In genomic region chrX:151975228-151975593, GRCh38 we compare ENCODE assay signal across 20 cellular contexts. TPM values are rescaled to one million over a fixed set of nuclear protein-coding genes. Genes with fewer than 3 reads are reported as not detected.
DNase-seq lines count a peak whose midpoint lies in the region; FAIRE-seq and TF ChIP-seq lines count a peak whose summit lies in the region.
"Had no signal": no experiment of that assay in that cellular context is flagged by ENCODE, and none has a peak within 500 bp of the region (broad histone marks: within the 10 kb centered on the region; RNA-seq: fewer than 3 reads in every experiment).

No MANE protein-coding gene starts in this region.

- intact Hi-C loops in transverse colon (cut with DNase I; ENCODE audit: low total_unique reads), result no loop called here

- no peaks in the 10 kb centered on the region for H3K9me2 ChIP-seq in hepatocyte (replicated peaks; ENCODE audit: insufficient read depth)

- no peak for FAIRE-seq in small intestine (lab: Jason Lieb, UNC)
- FAIRE-seq: GM19239 had no signal

- no peak overlapping the region for H3K27ac ChIP-seq in WERI-Rb-1
- H3K27ac ChIP-seq in hepatocyte, result no peak overlapping the region
- no peak overlapping the region for H3K27ac ChIP-seq in small intestine (ENCODE audit: low read depth in 1 of 2, low read length in 1 of 2)
- no peak overlapping the region for H3K27ac ChIP-seq in transverse colon
- H3K27ac ChIP-seq: 22Rv1 had no signal

- TF ChIP-seq POLR2A in transverse colon (IDR thresholded peaks at IDR 0.05), result no peak

- H3K79me2 ChIP-seq in hepatocyte, result peaks cover 6% of the 10 kb centered on the region

- WGBS in hepatocyte (ENCODE audit: low lambda C conversion rate, missing lambda C conversion rate), result 76% methylated on average over 8 of the region's 8 CpGs
- WGBS in small intestine, 3 donors, result 16 to 53% (median 51%) methylated on average over 7 to 8 of the region's 8 CpGs
- WGBS in transverse colon (ENCODE audit: low coverage in 1 of 2), 2 donors, result 76% methylated on average over 8 of the region's 8 CpGs; no CpG with 5 or more reads in 1 of the 2 donors

- no peak for TF ChIP-seq CTCF in WERI-Rb-1 (IDR thresholded peaks at IDR 0.05; ENCODE audit: low read depth, low read length)
- no peak for TF ChIP-seq CTCF in hepatocyte (IDR thresholded peaks at IDR 0.05; ENCODE audit: poor library complexity)
- no peak for TF ChIP-seq CTCF in transverse colon (IDR thresholded peaks at IDR 0.05)

- H3K9me3 ChIP-seq in WERI-Rb-1 (ENCODE audit: severe bottlenecking) (no peaks in the 10 kb centered on the region), hepatocyte (ENCODE audit: low read depth) (no peaks in the 10 kb centered on the region), small intestine (ENCODE audit: control insufficient read depth, low read depth) (no peaks in the 10 kb centered on the region), transverse colon (no peaks in the 10 kb centered on the region)
- H3K9me3 ChIP-seq: adrenal gland had no signal

- in situ Hi-C loops in transverse colon (cut with MboI; ENCODE audit: low pct_ligation_motif_present in 1 of 4, low pct_unique_long_range_greater_than_20kb in 1 of 4, low sequenced_read_pairs in 3 of 4), result no loop called here

- H4K20me1 ChIP-seq in hepatocyte (ENCODE audit: insufficient read depth, poor library complexity, severe bottlenecking), result no peaks in the 10 kb centered on the region

- H3K4me3 ChIP-seq in WERI-Rb-1 (ENCODE audit: low read depth, low read length) (peak overlapping the region; percentile 47), hepatocyte (no peak overlapping the region), small intestine (ENCODE audit: low read depth in 1 of 2, low read length in 2 of 2) (peak overlapping the region in 1 of 2 donors; percentile 62), transverse colon (peak overlapping the region in 2 of 4 donors; percentile 56 to 58)

- no peaks in the 10 kb centered on the region for H3K4me1 ChIP-seq in hepatocyte (ENCODE audit: insufficient read depth)
- H3K4me1 ChIP-seq in small intestine (ENCODE audit: control insufficient read depth in 2 of 2, insufficient read depth in 1 of 2, low read depth in 1 of 2, low read length in 1 of 2), result no peaks in the 10 kb centered on the region
- H3K4me1 ChIP-seq in transverse colon, result no peaks in the 10 kb centered on the region
- H3K4me1 ChIP-seq: adrenal gland had no signal

- H3K4me2 ChIP-seq in hepatocyte, result peak overlapping the region; percentile 84

- H2AFZ ChIP-seq in hepatocyte, result peak overlapping the region; percentile 56

- H3K36me3 ChIP-seq in WERI-Rb-1, result peaks cover under 1% of the 10 kb centered on the region; the same call in 1 of the 2 replicates
- no peaks in the 10 kb centered on the region for H3K36me3 ChIP-seq in hepatocyte (replicated peaks; ENCODE audit: insufficient read depth, low read depth)
- no peaks in the 10 kb centered on the region for H3K36me3 ChIP-seq in small intestine (ENCODE audit: control insufficient read depth in 2 of 2, insufficient read depth in 2 of 2, low read length in 2 of 2)
- H3K36me3 ChIP-seq in transverse colon, result no peaks in the 10 kb centered on the region
- H3K36me3 ChIP-seq: adrenal gland had no signal

- H3K27me3 ChIP-seq in WERI-Rb-1 (ENCODE audit: insufficient read depth, low read depth, severe bottlenecking) (no peaks in the 10 kb centered on the region), hepatocyte (no peaks in the 10 kb centered on the region), small intestine (ENCODE audit: control insufficient read depth in 2 of 2, insufficient read depth in 2 of 2, low read length in 2 of 2) (no peaks in the 10 kb centered on the region), transverse colon (no peaks in the 10 kb centered on the region)

- DNase-seq in DMS 273 (lab: John Stamatoyannopoulos, UW; ENCODE audit: unreplicated experiment) (peak; percentile 33), DMS 273 treated with DMSO at 0.1 percent for 48 hours (lab: John Stamatoyannopoulos, UW) (no peak), WERI-Rb-1 (no peak), hepatocyte (ENCODE audit: low spot score) (no peak), small intestine (peak; percentile 16), NCI-H82 (lab: John Stamatoyannopoulos, UW) (no peak), transverse colon (no peak), A172 (ENCODE audit: low spot score) (no peak)
- DNase-seq: activated CD4-positive, alpha-beta T cell treated with anti-CD3 and anti-CD28 coated beads, Interleukin-2, amount 10 ng/mL, durations not matched to agents 7 days and 5 days; activated T-cell treated with anti-CD3 and anti-CD28 coated beads, Interleukin-2, amount 50 U/mL, for 24 hours; CD4-positive, CD25-positive, alpha-beta regulatory T cell; foreskin melanocyte; naive B cell; NCI-H1694; NCI-H524 treated with DMSO at 0.1 percent for 48 hours; stimulated activated naive CD4-positive, alpha-beta T cell treated with Interleukin-2 at 50 U/mL for 16 hours; T-helper 17 cell had no signal

- no peak for TF ChIP-seq EP300 in transverse colon (IDR thresholded peaks at IDR 0.05; ENCODE audit: low read depth)

RNA-seq across cellular contexts. Expression of gene GABRE, which starts 0.7 kb away (rescaled TPM):
- total RNA-seq in hepatocyte (15.1 and 15.5 TPM in 2 replicates), transverse colon (10 to 100 TPM; 31.4 to 81.0 (median 73.4) TPM)
- polyA plus RNA-seq in hepatocyte (9.0 and 17.8 TPM in 2 replicates), small intestine (10 to 100 TPM in 2 of 3 donors, 1 to 10 TPM in 1; 4.8 to 26.6 (median 21.1) TPM)
- 0.29 and 0.69 TPM in 2 replicates for total RNA-seq in A172 (2014; rRNA removed; shearing (Covaris generic))
- total RNA-seq: activated CD4-positive, alpha-beta T cell treated with anti-CD3 and anti-CD28 coated beads, Interleukin-2, amount 10 ng/mL, durations not matched to agents 7 days and 5 days; CD4-positive, CD25-positive, alpha-beta regulatory T cell had no signal
- polyA plus RNA-seq: CD4-positive, CD25-positive, alpha-beta regulatory T cell had no signal

Comparison
In these comparisons a context has a peak if more than half of its experiments do, and no peak if none do; other contexts are left out.
1. DNase-seq: peak in DMS 273 (single experiment) and small intestine (single experiment); none in DMS 273 treated with DMSO at 0.1 percent for 48 hours (single experiment), WERI-Rb-1 (single experiment), hepatocyte (single experiment), NCI-H82 (single experiment), transverse colon (single experiment) and A172 (single experiment).